In the genomic region with DNA sequence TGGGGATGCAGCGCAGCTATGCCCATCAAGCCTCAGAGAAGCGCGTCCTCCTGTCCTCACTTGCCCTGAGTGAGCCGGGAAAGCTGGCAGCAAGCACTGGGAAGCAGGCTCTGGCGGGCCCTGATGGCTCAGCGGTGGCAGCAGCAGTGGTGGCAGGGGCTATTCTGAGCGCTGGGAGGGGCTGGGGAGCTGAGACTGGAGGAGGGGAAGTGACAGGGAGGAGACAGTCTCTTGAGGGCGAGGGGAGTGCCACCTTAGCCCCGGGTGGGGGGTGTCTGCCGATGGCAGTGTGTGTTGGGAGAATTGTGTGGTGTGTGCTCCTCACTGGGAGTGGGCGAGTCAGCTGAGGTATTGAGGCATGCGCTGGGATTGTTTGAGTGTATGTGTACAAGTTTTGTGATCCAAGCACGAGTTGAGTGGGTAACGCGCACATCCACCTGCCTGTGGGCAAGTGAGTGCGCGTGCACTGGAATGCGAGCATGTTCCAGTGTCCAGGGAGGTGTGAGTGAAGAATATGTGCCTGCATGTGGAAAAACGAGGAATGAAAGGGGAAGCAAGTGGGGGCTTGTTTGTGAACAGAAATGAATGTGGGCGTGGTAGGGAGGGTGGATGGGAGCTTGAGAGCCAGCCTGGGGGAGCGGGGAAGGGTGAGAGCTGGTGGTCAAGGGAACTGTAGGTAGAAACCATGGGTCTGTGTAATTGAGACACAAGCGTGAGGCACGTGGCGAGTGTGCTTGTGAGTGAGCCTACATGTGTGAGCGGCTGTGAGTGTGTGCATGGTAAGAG, we compare ENCODE assay signal across 10 cellular contexts. TPM values are rescaled to one million over a fixed set of nuclear protein-coding genes. Genes with fewer than 3 reads are reported as not detected.
DNase-seq lines count a peak whose midpoint lies in the region; ATAC-seq and TF ChIP-seq lines count a peak whose summit lies in the region.
"Had no signal": no experiment of that assay in that cellular context is flagged by ENCODE, and none has a peak within 500 bp of the region (broad histone marks: within the 10 kb centered on the region; RNA-seq: fewer than 3 reads in every experiment).

No MANE protein-coding gene starts in this region.

- DNase-seq in DMS 273 (lab: John Stamatoyannopoulos, UW; ENCODE audit: unreplicated experiment) (peak; percentile 99), NCI-H2029 (lab: John Stamatoyannopoulos, UW) (peak; percentile 96), Right ventricle myocardium inferior (ENCODE audit: missing footprints) (no peak), osteoblast (ENCODE audit: insufficient read length, low spot score, missing footprints) (peak; percentile 81), putamen (ENCODE audit: low spot score) (no peak), NCI-H2196 (lab: John Stamatoyannopoulos, UW; ENCODE audit: unreplicated experiment) (no peak)

- no peaks in the 10 kb centered on the region for H3K9me3 ChIP-seq in osteoblast (ENCODE audit: low read depth, low read length)
- H3K9me3 ChIP-seq: tibial artery had no signal

- no peak overlapping the region for H3K27ac ChIP-seq in osteoblast (ENCODE audit: low read depth, low read length)

- TF ChIP-seq CTCF in osteoblast (IDR thresholded peaks at IDR 0.05; ENCODE audit: extremely low read depth, low read depth, low read length): no peak

- peaks cover 17% of the 10 kb centered on the region for H3K27me3 ChIP-seq in osteoblast (ENCODE audit: insufficient read depth, low read length)

- no peaks in the 10 kb centered on the region for H3K79me2 ChIP-seq in osteoblast (ENCODE audit: insufficient read depth, low read length)

- no peak overlapping the region for H2AFZ ChIP-seq in osteoblast (ENCODE audit: low read length)

- H3K4me3 ChIP-seq in osteoblast (ENCODE audit: insufficient read depth, low read length): no peak overlapping the region
- H3K4me3 ChIP-seq: tibial artery had no signal

- no peak overlapping the region for H3K4me2 ChIP-seq in osteoblast (ENCODE audit: insufficient read depth, low read length)

- H3K36me3 ChIP-seq in osteoblast (ENCODE audit: insufficient read depth, low read length): no peaks in the 10 kb centered on the region
- H3K36me3 ChIP-seq: tibial artery had no signal

- intact Hi-C loops in Right ventricle myocardium inferior (cut with DNase I): no loop called here

- ATAC-seq in Right ventricle myocardium inferior (peak; percentile 48), GM21367 (IDR thresholded peaks at IDR 0.05; ENCODE audit: unreplicated experiment) (no peak), GM19395 (IDR thresholded peaks at IDR 0.05; ENCODE audit: unreplicated experiment) (no peak)

- H3K4me1 ChIP-seq in osteoblast (ENCODE audit: insufficient read depth, low read length): peaks cover 15% of the 10 kb centered on the region

- peaks cover 10% of the 10 kb centered on the region for H4K20me1 ChIP-seq in osteoblast (ENCODE audit: insufficient read depth, low read length)

RNA-seq across cellular contexts. Expression of a gene that starts 2.9 kb away (rescaled TPM):
- total RNA-seq in Right ventricle myocardium inferior (4.5 TPM), osteoblast (not detected in 2 replicates)
- total RNA-seq: T-helper 1 cell treated with Interleukin-12 subunit alpha and Interleukin-12 subunit beta and Interleukin-4 antibody, amounts not matched to agents 30 ng/mL and 1 ng/mL, for 36 hours had no signal

Comparison
In these comparisons a context has a peak if more than half of its experiments do, and no peak if none do; other contexts are left out.
1. DNase-seq: peak in DMS 273 (single experiment), NCI-H2029 (single experiment) and osteoblast (single experiment); none in Right ventricle myocardium inferior (single experiment), putamen (single experiment) and NCI-H2196 (single experiment).